1 cellular context compared by ENCODE assay signal in genomic region chr19:10692673-10693264, GRCh38.
TF ChIP-seq lines count a peak whose summit lies in the region.

No MANE protein-coding gene starts in this region.

TF ChIP-seq in K562, 482 proteins besides CTCF, POLR2A, EP300 and RAD21:
- no peak for TF ChIP-seq YBX1 (IDR thresholded peaks at IDR 0.05)
- no peak for TF ChIP-seq RB1 (IDR thresholded peaks at IDR 0.05; ENCODE audit: low read depth)
- peak; percentile 57 for TF ChIP-seq SUPT5H (IDR thresholded peaks at IDR 0.05)
